ENCODE assay signal across 8 cellular contexts in the genomic region with DNA sequence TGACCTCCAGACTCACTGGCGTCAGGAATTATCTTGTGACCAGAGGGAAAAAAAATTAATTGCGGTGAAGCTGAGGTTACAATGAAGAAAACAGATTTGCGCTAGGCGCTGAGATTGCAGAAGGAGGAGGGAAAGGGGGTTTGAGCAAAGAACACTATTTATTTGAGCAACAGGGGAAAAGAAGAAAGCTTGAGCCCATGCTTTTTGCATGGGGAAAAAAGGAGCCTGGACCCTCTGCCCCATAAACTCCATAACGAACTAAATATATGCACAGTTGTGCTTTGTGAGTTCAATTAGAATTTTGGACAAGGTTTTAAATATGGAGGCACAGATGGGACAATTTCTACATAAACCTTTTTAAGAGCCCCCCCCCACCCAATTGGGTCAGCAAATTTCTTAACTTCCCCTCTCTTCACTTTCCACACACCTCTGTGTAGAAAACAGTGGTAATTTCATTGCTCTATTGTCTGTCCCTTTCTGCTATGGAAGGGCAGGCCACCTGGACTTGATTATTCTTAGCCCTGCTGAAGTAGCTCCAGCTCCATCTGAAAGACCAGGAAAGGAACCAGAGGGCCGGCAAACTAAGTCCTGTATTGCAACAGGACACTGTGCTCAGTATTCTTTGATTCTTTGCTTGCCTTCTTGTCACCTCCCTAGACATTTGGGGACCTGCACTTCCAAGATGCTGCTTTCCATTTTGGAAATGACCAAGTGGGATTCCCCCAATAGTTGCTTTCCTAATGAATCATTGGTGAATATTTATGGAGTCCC. TPM values are rescaled to one million over a fixed set of nuclear protein-coding genes. Genes with fewer than 3 reads are reported as not detected.
A peak's percentile ranks its signal among the peaks of the same experiment; 100 is the strongest.
DNase-seq lines count a peak whose midpoint lies in the region; ATAC-seq and TF ChIP-seq lines count a peak whose summit lies in the region.

No MANE protein-coding gene starts in this region.

- H3K36me3 ChIP-seq in iPS-15b (ENCODE audit: control insufficient read depth, insufficient read depth, low read length) (no peaks in the 10 kb centered on the region), stomach (peaks cover 0 to 8% (median 2%) of the 10 kb centered on the region in 4 donors)

- no peak for ATAC-seq in activated CD8-positive, alpha-beta memory T cell treated with anti-CD3 and anti-CD28 coated beads, Interleukin-2, amount 10 ng/mL, durations not matched to agents 7 days and 5 days

- DNase-seq in activated CD8-positive, alpha-beta memory T cell treated with anti-CD3 and anti-CD28 coated beads, Interleukin-2, amount 10 ng/mL, durations not matched to agents 7 days and 5 days, result no peak
- no peak for DNase-seq in activated CD8-positive, alpha-beta memory T cell treated with anti-CD3 and anti-CD28 coated beads, Interleukin-2, amount 50 U/mL, for 4 hours
- no peak for DNase-seq in activated CD4-positive, alpha-beta memory T cell treated with anti-CD3 and anti-CD28 coated beads, Interleukin-2, amount 10 ng/mL, durations not matched to agents 7 days and 5 days
- DNase-seq in stomach (no peak), 8988T (no peak), SKM-1 (lab: John Stamatoyannopoulos, UW; ENCODE audit: unreplicated experiment) (no peak), C1 segment of cervical spinal cord (lab: John Stamatoyannopoulos, UW) (no peak)

- H3K4me1 ChIP-seq in iPS-15b (ENCODE audit: control insufficient read depth, insufficient read depth, low read length) (peaks cover 41% of the 10 kb centered on the region), stomach (peaks cover 54 to 93% (median 80%) of the 10 kb centered on the region in 4 donors)

- peak overlapping the region; percentile 84 for H3K4me3 Mint-ChIP-seq in activated CD8-positive, alpha-beta memory T cell treated with anti-CD3 and anti-CD28 coated beads, Interleukin-2, amount 10 ng/mL, durations not matched to agents 7 days and 5 days
- H3K4me3 Mint-ChIP-seq in activated CD4-positive, alpha-beta memory T cell treated with anti-CD3 and anti-CD28 coated beads, Interleukin-2, amount 10 ng/mL, durations not matched to agents 7 days and 5 days, result peak overlapping the region; percentile 84

- H3K4me1 Mint-ChIP-seq in activated CD8-positive, alpha-beta memory T cell treated with anti-CD3 and anti-CD28 coated beads, Interleukin-2, amount 10 ng/mL, durations not matched to agents 7 days and 5 days, result peaks cover 47% of the 10 kb centered on the region
- H3K4me1 Mint-ChIP-seq in activated CD4-positive, alpha-beta memory T cell treated with anti-CD3 and anti-CD28 coated beads, Interleukin-2, amount 10 ng/mL, durations not matched to agents 7 days and 5 days, result peaks cover 55% of the 10 kb centered on the region

- no peak for TF ChIP-seq POLR2A in stomach (IDR thresholded peaks at IDR 0.05)

- H3K4me3 ChIP-seq in iPS-15b (ENCODE audit: low read depth, low read length), result peak overlapping the region; percentile 65
- H3K4me3 ChIP-seq in stomach, result peak overlapping the region; percentile 68 to 84 (median 78)

- peak; percentile 35 for TF ChIP-seq EP300 in stomach (IDR thresholded peaks at IDR 0.05)

- H3K27me3 ChIP-seq in iPS-15b (ENCODE audit: control insufficient read depth, insufficient read depth, low read length) (peaks cover 44% of the 10 kb centered on the region), stomach (no peaks in the 10 kb centered on the region)

- POLR2A ChIA-PET in activated CD4-positive, alpha-beta memory T cell treated with anti-CD3 and anti-CD28 coated beads, Interleukin-2, amount 10 ng/mL, durations not matched to agents 7 days and 5 days (lab: Charles Lee), result interaction anchor here (0.6 to 8.5 kb wide), 14 partner anchors 11 to 215 kb away, joined by 3 to 63 read pairs (median 13); a partner anchor contains a TSS

- peak overlapping the region; percentile 28 for H3K9ac ChIP-seq in iPS-15b (ENCODE audit: low read depth, low read length)

- H3K36me3 Mint-ChIP-seq in activated CD8-positive, alpha-beta memory T cell treated with anti-CD3 and anti-CD28 coated beads, Interleukin-2, amount 10 ng/mL, durations not matched to agents 7 days and 5 days, result no peaks in the 10 kb centered on the region
- peaks cover 6% of the 10 kb centered on the region for H3K36me3 Mint-ChIP-seq in activated CD4-positive, alpha-beta memory T cell treated with anti-CD3 and anti-CD28 coated beads, Interleukin-2, amount 10 ng/mL, durations not matched to agents 7 days and 5 days (ENCODE audit: low read depth)

- intact Hi-C loops in stomach (cut with DNase I; ENCODE audit: low total_unique reads), result no loop called here

- no peaks in the 10 kb centered on the region for H3K9me3 Mint-ChIP-seq in activated CD8-positive, alpha-beta memory T cell treated with anti-CD3 and anti-CD28 coated beads, Interleukin-2, amount 10 ng/mL, durations not matched to agents 7 days and 5 days (ENCODE audit: low read depth)
- H3K9me3 Mint-ChIP-seq in activated CD4-positive, alpha-beta memory T cell treated with anti-CD3 and anti-CD28 coated beads, Interleukin-2, amount 10 ng/mL, durations not matched to agents 7 days and 5 days, result no peaks in the 10 kb centered on the region

- H3K9me3 ChIP-seq in iPS-15b (ENCODE audit: control insufficient read depth, insufficient read depth, low read length) (no peaks in the 10 kb centered on the region), stomach (no peaks in the 10 kb centered on the region)

- no peak for TF ChIP-seq CTCF in stomach (IDR thresholded peaks at IDR 0.05)

- H3K27me3 Mint-ChIP-seq in activated CD8-positive, alpha-beta memory T cell treated with anti-CD3 and anti-CD28 coated beads, Interleukin-2, amount 10 ng/mL, durations not matched to agents 7 days and 5 days, result peaks cover 47% of the 10 kb centered on the region
- H3K27me3 Mint-ChIP-seq in activated CD4-positive, alpha-beta memory T cell treated with anti-CD3 and anti-CD28 coated beads, Interleukin-2, amount 10 ng/mL, durations not matched to agents 7 days and 5 days, result peaks cover 57% of the 10 kb centered on the region

- 8 to 13% (median 10%) methylated on average over 6 of the region's 6 CpGs for WGBS in stomach, 5 donors

- H3K27ac Mint-ChIP-seq in activated CD8-positive, alpha-beta memory T cell treated with anti-CD3 and anti-CD28 coated beads, Interleukin-2, amount 10 ng/mL, durations not matched to agents 7 days and 5 days, result no peak overlapping the region
- peak overlapping the region; percentile 73 for H3K27ac Mint-ChIP-seq in activated CD4-positive, alpha-beta memory T cell treated with anti-CD3 and anti-CD28 coated beads, Interleukin-2, amount 10 ng/mL, durations not matched to agents 7 days and 5 days

- peak overlapping the region; percentile 96 to 97 (median 97) for H3K27ac ChIP-seq in stomach

- CTCF ChIA-PET in activated CD8-positive, alpha-beta memory T cell treated with anti-CD3 and anti-CD28 coated beads, Interleukin-2, amount 10 ng/mL, durations not matched to agents 7 days and 5 days (lab: Charles Lee), result interaction anchor here (0.9 to 23.4 kb wide), 12 partner anchors 14 to 132 kb away, joined by 3 to 753 read pairs (median 6); no protein-coding TSS in a partner anchor
- CTCF ChIA-PET in activated CD4-positive, alpha-beta memory T cell treated with anti-CD3 and anti-CD28 coated beads, Interleukin-2, amount 10 ng/mL, durations not matched to agents 7 days and 5 days (lab: Charles Lee), result interaction anchor here (0.7 to 3.5 kb wide), 8 partner anchors 10 to 77 kb away, joined by 3 to 29 read pairs (median 8); no protein-coding TSS in a partner anchor

RNA-seq across cellular contexts. Expression of a gene that starts 0.9 kb away (rescaled TPM):
- total RNA-seq in activated CD8-positive, alpha-beta memory T cell treated with anti-CD3 and anti-CD28 coated beads, Interleukin-2, amount 10 ng/mL, durations not matched to agents 7 days and 5 days, result 10 to 100 TPM; 14.4 to 34.2 TPM
- total RNA-seq in activated CD4-positive, alpha-beta memory T cell treated with anti-CD3 and anti-CD28 coated beads, Interleukin-2, amount 10 ng/mL, durations not matched to agents 7 days and 5 days, result 10 to 100 TPM; 14.7 to 14.8 TPM
- 1,000 to 10,000 TPM in 1 of 5 donors, 100 to 1,000 TPM in 3, 10 to 100 TPM in 1; 90.6 to 1,101 (median 120) TPM for total RNA-seq in stomach
- polyA plus RNA-seq in stomach, result 100 to 1,000 TPM in 2 of 3 donors, 10 to 100 TPM in 1; 79.4 to 226 (median 139) TPM

RNA-seq across cellular contexts. Expression of a gene that starts 29.1 kb away (rescaled TPM):
- 100 to 1,000 TPM in 1 of 2 experiments, 10 to 100 TPM in 1; 77.4 to 103 TPM for total RNA-seq in activated CD8-positive, alpha-beta memory T cell treated with anti-CD3 and anti-CD28 coated beads, Interleukin-2, amount 10 ng/mL, durations not matched to agents 7 days and 5 days
- 10 to 100 TPM; 93.4 to 98.9 TPM for total RNA-seq in activated CD4-positive, alpha-beta memory T cell treated with anti-CD3 and anti-CD28 coated beads, Interleukin-2, amount 10 ng/mL, durations not matched to agents 7 days and 5 days
- total RNA-seq in stomach, result 10 to 100 TPM in 1 of 5 donors, 1 to 10 TPM in 3, under 1 TPM in 1; 0.58 to 27.8 (median 3.5) TPM
- polyA plus RNA-seq in stomach, result 1 to 10 TPM in 1 of 3 donors, under 1 TPM in 2; 0.61 to 3.2 (median 0.87) TPM
